1 cellular context compared by ENCODE assay signal in genomic region chr5:81852277-81853004, GRCh38.
TF ChIP-seq lines count a peak whose summit lies in the region.

No MANE protein-coding gene starts in this region.

TF ChIP-seq in K562, 482 proteins besides CTCF, POLR2A, EP300 and RAD21 (continued from another document and continues in another):
- TF ChIP-seq, protein P1, sequence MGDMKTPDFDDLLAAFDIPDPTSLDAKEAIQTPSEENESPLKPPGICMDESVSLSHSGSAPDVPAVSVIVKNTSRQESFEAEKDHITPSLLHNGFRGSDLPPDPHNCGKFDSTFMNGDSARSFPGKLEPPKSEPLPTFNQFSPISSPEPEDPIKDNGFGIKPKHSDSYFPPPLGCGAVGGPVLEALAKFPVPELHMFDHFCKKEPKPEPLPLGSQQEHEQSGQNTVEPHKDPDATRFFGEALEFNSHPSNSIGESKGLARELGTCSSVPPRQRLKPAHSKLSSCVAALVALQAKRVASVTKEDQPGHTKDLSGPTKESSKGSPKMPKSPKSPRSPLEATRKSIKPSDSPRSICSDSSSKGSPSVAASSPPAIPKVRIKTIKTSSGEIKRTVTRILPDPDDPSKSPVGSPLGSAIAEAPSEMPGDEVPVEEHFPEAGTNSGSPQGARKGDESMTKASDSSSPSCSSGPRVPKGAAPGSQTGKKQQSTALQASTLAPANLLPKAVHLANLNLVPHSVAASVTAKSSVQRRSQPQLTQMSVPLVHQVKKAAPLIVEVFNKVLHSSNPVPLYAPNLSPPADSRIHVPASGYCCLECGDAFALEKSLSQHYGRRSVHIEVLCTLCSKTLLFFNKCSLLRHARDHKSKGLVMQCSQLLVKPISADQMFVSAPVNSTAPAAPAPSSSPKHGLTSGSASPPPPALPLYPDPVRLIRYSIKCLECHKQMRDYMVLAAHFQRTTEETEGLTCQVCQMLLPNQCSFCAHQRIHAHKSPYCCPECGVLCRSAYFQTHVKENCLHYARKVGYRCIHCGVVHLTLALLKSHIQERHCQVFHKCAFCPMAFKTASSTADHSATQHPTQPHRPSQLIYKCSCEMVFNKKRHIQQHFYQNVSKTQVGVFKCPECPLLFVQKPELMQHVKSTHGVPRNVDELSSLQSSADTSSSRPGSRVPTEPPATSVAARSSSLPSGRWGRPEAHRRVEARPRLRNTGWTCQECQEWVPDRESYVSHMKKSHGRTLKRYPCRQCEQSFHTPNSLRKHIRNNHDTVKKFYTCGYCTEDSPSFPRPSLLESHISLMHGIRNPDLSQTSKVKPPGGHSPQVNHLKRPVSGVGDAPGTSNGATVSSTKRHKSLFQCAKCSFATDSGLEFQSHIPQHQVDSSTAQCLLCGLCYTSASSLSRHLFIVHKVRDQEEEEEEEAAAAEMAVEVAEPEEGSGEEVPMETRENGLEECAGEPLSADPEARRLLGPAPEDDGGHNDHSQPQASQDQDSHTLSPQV (IDR thresholded peaks at IDR 0.05): peak; percentile 47; the same call in 1 of the 2 replicates
- TF ChIP-seq DNMT1 (IDR thresholded peaks at IDR 0.05) (no peak), GABPB1 (CRISPR knock-in tag; IDR thresholded peaks at IDR 0.05) (0 out of 2 replicates have a peak, but pooled peaks have one; percentile 20), ZNF121 (CRISPR knock-in tag; conservative IDR thresholded peaks at IDR 0.05) (no peak), EP400 (IDR thresholded peaks at IDR 0.05) (no peak), TCF15 (CRISPR knock-in tag; IDR thresholded peaks at IDR 0.05) (no peak), ZNF644 (tag; IDR thresholded peaks at IDR 0.05; ENCODE audit: low read depth) (0 out of 2 replicates have a peak, but pooled peaks have one; percentile 6), MCM2 (IDR thresholded peaks at IDR 0.05; ENCODE audit: low read depth) (no peak), TCF3 (CRISPR knock-in tag; IDR thresholded peaks at IDR 0.05) (0 out of 2 replicates have a peak, but pooled peaks have one; percentile 20), ZZZ3 (IDR thresholded peaks at IDR 0.05) (no peak), ELF2 (CRISPR knock-in tag; IDR thresholded peaks at IDR 0.05) (no peak), ETV6 (IDR thresholded peaks at IDR 0.05; ENCODE audit: borderline replicate concordance in 1 of 2, low read depth in 2 of 2, low read length in 1 of 2) (no peak), ETV6 (CRISPR knock-in tag; IDR thresholded peaks at IDR 0.05; ENCODE audit: borderline replicate concordance) (no peak), ZKSCAN8 (CRISPR knock-in tag; IDR thresholded peaks at IDR 0.05) (0 out of 2 replicates have a peak, but pooled peaks have one; percentile 39), ZNF561 (CRISPR knock-in tag; conservative IDR thresholded peaks at IDR 0.05) (no peak), NCOR1 (IDR thresholded peaks at IDR 0.05) (no peak), SPI1 (IDR thresholded peaks at IDR 0.05; ENCODE audit: borderline replicate concordance, low read depth, low read length) (peak; percentile 65), TAF1 (IDR thresholded peaks at IDR 0.05; ENCODE audit: control insufficient read depth, extremely low read depth, insufficient read depth, low read length, severe bottlenecking) (no peak), TBP (optimal IDR thresholded peaks at IDR 0.05; ENCODE audit: low read depth, low read length) (peak; percentile 36), ZFX (CRISPR knock-in tag; IDR thresholded peaks at IDR 0.05) (no peak), ZNF134 (CRISPR knock-in tag; conservative IDR thresholded peaks at IDR 0.05) (no peak; the same call in 1 of the 2 replicates), GTF2B (IDR thresholded peaks at IDR 0.05; ENCODE audit: extremely low read depth, insufficient read length) (no peak), NKRF (IDR thresholded peaks at IDR 0.05; ENCODE audit: borderline replicate concordance) (no peak), NR2C2 (CRISPR knock-in tag; IDR thresholded peaks at IDR 0.05) (no peak), NR2C2 (tag; IDR thresholded peaks at IDR 0.05) (no peak), ZNF347 (CRISPR knock-in tag; IDR thresholded peaks at IDR 0.05; ENCODE audit: low read depth) (no peak), TGIF2 (CRISPR knock-in tag; IDR thresholded peaks at IDR 0.05) (no peak), ZNF586 (CRISPR knock-in tag; conservative IDR thresholded peaks at IDR 0.05) (no peak), PHB (CRISPR knock-in tag; IDR thresholded peaks at IDR 0.05) (no peak), CCNT2 (IDR thresholded peaks at IDR 0.05; ENCODE audit: borderline replicate concordance, extremely low read depth, insufficient read length, low read depth, low read length) (no peak), RFX1 (IDR thresholded peaks at IDR 0.05) (no peak), JUNB (CRISPR knock-in tag; conservative IDR thresholded peaks at IDR 0.05) (no peak), PATZ1 (CRISPR knock-in tag; IDR thresholded peaks at IDR 0.05; ENCODE audit: borderline replicate concordance) (no peak), NR4A1 (CRISPR knock-in tag; IDR thresholded peaks at IDR 0.05) (no peak), NR4A1 (tag; IDR thresholded peaks at IDR 0.05) (no peak; the same call in 1 of the 2 replicates), DEAF1 (CRISPR knock-in tag; IDR thresholded peaks at IDR 0.05) (no peak), CHD1 (IDR thresholded peaks at IDR 0.05; ENCODE audit: low read length) (peak; percentile 4), ZNF75A (CRISPR knock-in tag; IDR thresholded peaks at IDR 0.05) (no peak), EZH2 (IDR thresholded peaks at IDR 0.05; ENCODE audit: borderline replicate concordance, low read depth, low read length) (no peak), ERF (CRISPR knock-in tag; IDR thresholded peaks at IDR 0.05) (0 out of 2 replicates have a peak, but pooled peaks have one; percentile 11), SRSF9 (IDR thresholded peaks at IDR 0.05; ENCODE audit: borderline replicate concordance, low read depth, low read length) (no peak), TEAD1 (CRISPR knock-in tag; IDR thresholded peaks at IDR 0.05) (0 out of 4 replicates have a peak, but pooled peaks of 1 of the 2 experiments have one; percentile 23), ZSCAN32 (CRISPR knock-in tag; IDR thresholded peaks at IDR 0.05) (no peak), ARNT (IDR thresholded peaks at IDR 0.05) (no peak), IFI16 (CRISPR knock-in tag; IDR thresholded peaks at IDR 0.05) (no peak), LEF1 (IDR thresholded peaks at IDR 0.05) (no peak), ZNF23 (CRISPR knock-in tag; IDR thresholded peaks at IDR 0.05) (no peak), ZNF408 (CRISPR knock-in tag; IDR thresholded peaks at IDR 0.05; ENCODE audit: low read depth) (no peak), TCF7L2 (IDR thresholded peaks at IDR 0.05; ENCODE audit: low read depth, low read length) (no peak), GABPB2 (CRISPR knock-in tag; conservative IDR thresholded peaks at IDR 0.05) (no peak)
- TF ChIP-seq, protein P2, sequence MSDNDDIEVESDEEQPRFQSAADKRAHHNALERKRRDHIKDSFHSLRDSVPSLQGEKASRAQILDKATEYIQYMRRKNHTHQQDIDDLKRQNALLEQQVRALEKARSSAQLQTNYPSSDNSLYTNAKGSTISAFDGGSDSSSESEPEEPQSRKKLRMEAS (CRISPR knock-in tag; IDR thresholded peaks at IDR 0.05): no peak
- TF ChIP-seq, protein P3, sequence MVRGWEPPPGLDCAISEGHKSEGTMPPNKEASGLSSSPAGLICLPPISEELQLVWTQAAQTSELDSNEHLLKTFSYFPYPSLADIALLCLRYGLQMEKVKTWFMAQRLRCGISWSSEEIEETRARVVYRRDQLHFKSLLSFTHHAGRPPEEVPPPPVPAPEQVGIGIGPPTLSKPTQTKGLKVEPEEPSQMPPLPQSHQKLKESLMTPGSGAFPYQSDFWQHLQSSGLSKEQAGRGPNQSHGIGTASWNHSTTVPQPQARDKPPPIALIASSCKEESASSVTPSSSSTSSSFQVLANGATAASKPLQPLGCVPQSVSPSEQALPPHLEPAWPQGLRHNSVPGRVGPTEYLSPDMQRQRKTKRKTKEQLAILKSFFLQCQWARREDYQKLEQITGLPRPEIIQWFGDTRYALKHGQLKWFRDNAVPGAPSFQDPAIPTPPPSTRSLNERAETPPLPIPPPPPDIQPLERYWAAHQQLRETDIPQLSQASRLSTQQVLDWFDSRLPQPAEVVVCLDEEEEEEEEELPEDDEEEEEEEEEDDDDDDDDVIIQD (CRISPR knock-in tag; IDR thresholded peaks at IDR 0.05): no peak
- TF ChIP-seq, protein P4, sequence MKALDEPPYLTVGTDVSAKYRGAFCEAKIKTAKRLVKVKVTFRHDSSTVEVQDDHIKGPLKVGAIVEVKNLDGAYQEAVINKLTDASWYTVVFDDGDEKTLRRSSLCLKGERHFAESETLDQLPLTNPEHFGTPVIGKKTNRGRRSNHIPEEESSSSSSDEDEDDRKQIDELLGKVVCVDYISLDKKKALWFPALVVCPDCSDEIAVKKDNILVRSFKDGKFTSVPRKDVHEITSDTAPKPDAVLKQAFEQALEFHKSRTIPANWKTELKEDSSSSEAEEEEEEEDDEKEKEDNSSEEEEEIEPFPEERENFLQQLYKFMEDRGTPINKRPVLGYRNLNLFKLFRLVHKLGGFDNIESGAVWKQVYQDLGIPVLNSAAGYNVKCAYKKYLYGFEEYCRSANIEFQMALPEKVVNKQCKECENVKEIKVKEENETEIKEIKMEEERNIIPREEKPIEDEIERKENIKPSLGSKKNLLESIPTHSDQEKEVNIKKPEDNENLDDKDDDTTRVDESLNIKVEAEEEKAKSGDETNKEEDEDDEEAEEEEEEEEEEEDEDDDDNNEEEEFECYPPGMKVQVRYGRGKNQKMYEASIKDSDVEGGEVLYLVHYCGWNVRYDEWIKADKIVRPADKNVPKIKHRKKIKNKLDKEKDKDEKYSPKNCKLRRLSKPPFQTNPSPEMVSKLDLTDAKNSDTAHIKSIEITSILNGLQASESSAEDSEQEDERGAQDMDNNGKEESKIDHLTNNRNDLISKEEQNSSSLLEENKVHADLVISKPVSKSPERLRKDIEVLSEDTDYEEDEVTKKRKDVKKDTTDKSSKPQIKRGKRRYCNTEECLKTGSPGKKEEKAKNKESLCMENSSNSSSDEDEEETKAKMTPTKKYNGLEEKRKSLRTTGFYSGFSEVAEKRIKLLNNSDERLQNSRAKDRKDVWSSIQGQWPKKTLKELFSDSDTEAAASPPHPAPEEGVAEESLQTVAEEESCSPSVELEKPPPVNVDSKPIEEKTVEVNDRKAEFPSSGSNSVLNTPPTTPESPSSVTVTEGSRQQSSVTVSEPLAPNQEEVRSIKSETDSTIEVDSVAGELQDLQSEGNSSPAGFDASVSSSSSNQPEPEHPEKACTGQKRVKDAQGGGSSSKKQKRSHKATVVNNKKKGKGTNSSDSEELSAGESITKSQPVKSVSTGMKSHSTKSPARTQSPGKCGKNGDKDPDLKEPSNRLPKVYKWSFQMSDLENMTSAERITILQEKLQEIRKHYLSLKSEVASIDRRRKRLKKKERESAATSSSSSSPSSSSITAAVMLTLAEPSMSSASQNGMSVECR (CRISPR knock-in tag; IDR thresholded peaks at IDR 0.05): no peak
